ENCODE assay signal across 5 cellular contexts in genomic region chr4:75519452-75519851, GRCh38. TPM values are rescaled to one million over a fixed set of nuclear protein-coding genes. Genes with fewer than 3 reads are reported as not detected.
"Had no signal": no experiment of that assay in that cellular context is flagged by ENCODE, and none has a peak within 500 bp of the region (broad histone marks: within the 10 kb centered on the region; RNA-seq: fewer than 3 reads in every experiment).

No MANE protein-coding gene starts in this region.

RNA-seq across cellular contexts. Expression of gene ODAPH, which starts 36.4 kb away (rescaled TPM):
- total RNA-seq: HepG2, HT-29, HT1080, IMR-90 had no signal
- polyA plus RNA-seq: IgD-negative memory B cell, IMR-90 had no signal
